1 cellular context compared by ENCODE assay signal in genomic region chr9:127721391-127721821, GRCh38.
TF ChIP-seq lines count a peak whose summit lies in the region.

No MANE protein-coding gene starts in this region.

TF ChIP-seq in K562, 482 proteins besides CTCF, POLR2A, EP300 and RAD21:
- TF ChIP-seq ZNF518B (CRISPR knock-in tag; IDR thresholded peaks at IDR 0.05), result no peak
- no peak for TF ChIP-seq PCBP2 (IDR thresholded peaks at IDR 0.05; ENCODE audit: low read depth, low read length, poor library complexity, severe bottlenecking)
- no peak for TF ChIP-seq TBL1XR1 (IDR thresholded peaks at IDR 0.05; ENCODE audit: low read length in 2 of 2)
- TF ChIP-seq ZSCAN29 (IDR thresholded peaks at IDR 0.05), result no peak
- no peak for TF ChIP-seq POLR2B (IDR thresholded peaks at IDR 0.05; ENCODE audit: low read depth, partially characterized antibody)
